ENCODE assay signal across 1 cellular context in genomic region chr16:27364493-27365141, GRCh38.
TF ChIP-seq lines count a peak whose summit lies in the region.

No MANE protein-coding gene starts in this region.

TF ChIP-seq in HepG2, 621 proteins besides CTCF, POLR2A, EP300 and RAD21 (continued from another document and continues in another):
- TF ChIP-seq, protein P1, sequence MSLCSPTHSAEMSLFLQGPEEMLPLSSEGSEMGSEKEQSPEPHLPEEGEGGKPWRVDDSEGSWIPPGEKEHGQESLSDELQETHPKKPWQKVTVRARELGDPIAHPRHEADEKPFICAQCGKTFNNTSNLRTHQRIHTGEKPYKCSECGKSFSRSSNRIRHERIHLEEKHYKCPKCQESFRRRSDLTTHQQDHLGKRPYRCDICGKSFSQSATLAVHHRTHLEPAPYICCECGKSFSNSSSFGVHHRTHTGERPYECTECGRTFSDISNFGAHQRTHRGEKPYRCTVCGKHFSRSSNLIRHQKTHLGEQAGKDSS (CRISPR knock-in tag; IDR thresholded peaks at IDR 0.05; ENCODE audit: borderline replicate concordance, low read depth) = peak; percentile 77; the same call in 1 of the 2 replicates
- TF ChIP-seq ZNF605 (CRISPR knock-in tag; IDR thresholded peaks at IDR 0.05) (no peak), TAF1 (CRISPR knock-in tag; IDR thresholded peaks at IDR 0.05) (no peak; the same call in 1 of the 2 replicates), TSC22D2 (CRISPR knock-in tag; IDR thresholded peaks at IDR 0.05; ENCODE audit: borderline replicate concordance) (no peak), THAP9 (CRISPR knock-in tag; IDR thresholded peaks at IDR 0.05; ENCODE audit: borderline replicate concordance) (no peak), ZNF543 (CRISPR knock-in tag; IDR thresholded peaks at IDR 0.05) (no peak), SKIL (CRISPR knock-in tag; IDR thresholded peaks at IDR 0.05; ENCODE audit: borderline replicate concordance) (peak; percentile 88), ZNF567 (CRISPR knock-in tag; IDR thresholded peaks at IDR 0.05; ENCODE audit: borderline replicate concordance) (no peak), ZBTB7A (CRISPR knock-in tag; IDR thresholded peaks at IDR 0.05) (no peak), ZNF530 (CRISPR knock-in tag; IDR thresholded peaks at IDR 0.05; ENCODE audit: low read depth) (no peak), ZSCAN9 (CRISPR knock-in tag; IDR thresholded peaks at IDR 0.05; ENCODE audit: borderline replicate concordance) (peak; percentile 50; the same call in 1 of the 2 replicates), MAFG (CRISPR knock-in tag; IDR thresholded peaks at IDR 0.05) (no peak), GABPB1 (CRISPR knock-in tag; IDR thresholded peaks at IDR 0.05) (no peak; the same call in 1 of the 2 replicates), ZNF672 (CRISPR knock-in tag; IDR thresholded peaks at IDR 0.05) (no peak), ZIK1 (CRISPR knock-in tag; IDR thresholded peaks at IDR 0.05; ENCODE audit: borderline replicate concordance, low read depth) (no peak), MAF1 (CRISPR knock-in tag; IDR thresholded peaks at IDR 0.05; ENCODE audit: borderline replicate concordance) (0 out of 2 replicates have a peak, but pooled peaks have one; percentile 37), MED13 (CRISPR knock-in tag; IDR thresholded peaks at IDR 0.05) (peak; percentile 64; the same call in 1 of the 2 replicates), ZFY (CRISPR knock-in tag; IDR thresholded peaks at IDR 0.05) (no peak; the same call in 1 of the 2 replicates), SYNCRIP (IDR thresholded peaks at IDR 0.05; ENCODE audit: insufficient read depth, low read depth, low read length) (no peak), AHR (CRISPR knock-in tag; IDR thresholded peaks at IDR 0.05) (0 out of 2 replicates have a peak, but pooled peaks have one; percentile 39), DPF2 (CRISPR knock-in tag; IDR thresholded peaks at IDR 0.05; ENCODE audit: borderline replicate concordance, low read depth) (peak; percentile 83), ZNF709 (CRISPR knock-in tag; IDR thresholded peaks at IDR 0.05) (no peak), KDM6A (CRISPR knock-in tag; IDR thresholded peaks at IDR 0.05; ENCODE audit: low read depth) (peak; percentile 46; the same call in 1 of the 2 replicates), NCOA2 (CRISPR knock-in tag; IDR thresholded peaks at IDR 0.05) (peak; percentile 89), SAFB2 (CRISPR knock-in tag; IDR thresholded peaks at IDR 0.05; ENCODE audit: borderline replicate concordance, low read depth) (no peak), MXI1 (IDR thresholded peaks at IDR 0.05; ENCODE audit: borderline replicate concordance, low read depth, low read length) (peak; percentile 57; the same call in 1 of the 3 replicates), ETS1 (CRISPR knock-in tag; IDR thresholded peaks at IDR 0.05) (no peak), ZNF7 (CRISPR knock-in tag; IDR thresholded peaks at IDR 0.05) (no peak), EEA1 (CRISPR knock-in tag; IDR thresholded peaks at IDR 0.05; ENCODE audit: borderline replicate concordance) (no peak), ZC3H13 (CRISPR knock-in tag; IDR thresholded peaks at IDR 0.05) (peak; percentile 75; the same call in 1 of the 2 replicates), RBFOX2 (IDR thresholded peaks at IDR 0.05; ENCODE audit: low read depth, low read length) (no peak), NFIB (CRISPR knock-in tag; IDR thresholded peaks at IDR 0.05; ENCODE audit: borderline replicate concordance) (no peak), MLLT10 (CRISPR knock-in tag; IDR thresholded peaks at IDR 0.05) (no peak), HOXD1 (CRISPR knock-in tag; IDR thresholded peaks at IDR 0.05) (no peak; the same call in 1 of the 2 replicates), EZH2 (conservative IDR thresholded peaks at IDR 0.05; ENCODE audit: low read depth, low read length) (no peak), ETV5 (CRISPR knock-in tag; IDR thresholded peaks at IDR 0.05; ENCODE audit: borderline replicate concordance) (peak; percentile 54; the same call in 1 of the 2 replicates), SNRNP70 (IDR thresholded peaks at IDR 0.05; ENCODE audit: low read depth, low read length) (no peak), PPARG (CRISPR knock-in tag; conservative IDR thresholded peaks at IDR 0.05) (no peak), NFE2L1 (CRISPR knock-in tag; IDR thresholded peaks at IDR 0.05; ENCODE audit: borderline replicate concordance) (no peak), MATR3 (CRISPR knock-in tag; IDR thresholded peaks at IDR 0.05) (no peak), HMGXB3 (CRISPR knock-in tag; IDR thresholded peaks at IDR 0.05; ENCODE audit: borderline replicate concordance) (no peak), PREB (CRISPR knock-in tag; IDR thresholded peaks at IDR 0.05) (no peak), ZNF816 (CRISPR knock-in tag; IDR thresholded peaks at IDR 0.05; ENCODE audit: borderline replicate concordance) (no peak)
- TF ChIP-seq, protein P2, sequence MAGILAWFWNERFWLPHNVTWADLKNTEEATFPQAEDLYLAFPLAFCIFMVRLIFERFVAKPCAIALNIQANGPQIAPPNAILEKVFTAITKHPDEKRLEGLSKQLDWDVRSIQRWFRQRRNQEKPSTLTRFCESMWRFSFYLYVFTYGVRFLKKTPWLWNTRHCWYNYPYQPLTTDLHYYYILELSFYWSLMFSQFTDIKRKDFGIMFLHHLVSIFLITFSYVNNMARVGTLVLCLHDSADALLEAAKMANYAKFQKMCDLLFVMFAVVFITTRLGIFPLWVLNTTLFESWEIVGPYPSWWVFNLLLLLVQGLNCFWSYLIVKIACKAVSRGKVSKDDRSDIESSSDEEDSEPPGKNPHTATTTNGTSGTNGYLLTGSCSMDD (CRISPR knock-in tag; IDR thresholded peaks at IDR 0.05) = no peak
- TF ChIP-seq, protein P3, sequence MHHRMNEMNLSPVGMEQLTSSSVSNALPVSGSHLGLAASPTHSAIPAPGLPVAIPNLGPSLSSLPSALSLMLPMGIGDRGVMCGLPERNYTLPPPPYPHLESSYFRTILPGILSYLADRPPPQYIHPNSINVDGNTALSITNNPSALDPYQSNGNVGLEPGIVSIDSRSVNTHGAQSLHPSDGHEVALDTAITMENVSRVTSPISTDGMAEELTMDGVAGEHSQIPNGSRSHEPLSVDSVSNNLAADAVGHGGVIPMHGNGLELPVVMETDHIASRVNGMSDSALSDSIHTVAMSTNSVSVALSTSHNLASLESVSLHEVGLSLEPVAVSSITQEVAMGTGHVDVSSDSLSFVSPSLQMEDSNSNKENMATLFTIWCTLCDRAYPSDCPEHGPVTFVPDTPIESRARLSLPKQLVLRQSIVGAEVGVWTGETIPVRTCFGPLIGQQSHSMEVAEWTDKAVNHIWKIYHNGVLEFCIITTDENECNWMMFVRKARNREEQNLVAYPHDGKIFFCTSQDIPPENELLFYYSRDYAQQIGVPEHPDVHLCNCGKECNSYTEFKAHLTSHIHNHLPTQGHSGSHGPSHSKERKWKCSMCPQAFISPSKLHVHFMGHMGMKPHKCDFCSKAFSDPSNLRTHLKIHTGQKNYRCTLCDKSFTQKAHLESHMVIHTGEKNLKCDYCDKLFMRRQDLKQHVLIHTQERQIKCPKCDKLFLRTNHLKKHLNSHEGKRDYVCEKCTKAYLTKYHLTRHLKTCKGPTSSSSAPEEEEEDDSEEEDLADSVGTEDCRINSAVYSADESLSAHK (CRISPR knock-in tag; IDR thresholded peaks at IDR 0.05; ENCODE audit: borderline replicate concordance) = no peak
- TF ChIP-seq, protein P4, sequence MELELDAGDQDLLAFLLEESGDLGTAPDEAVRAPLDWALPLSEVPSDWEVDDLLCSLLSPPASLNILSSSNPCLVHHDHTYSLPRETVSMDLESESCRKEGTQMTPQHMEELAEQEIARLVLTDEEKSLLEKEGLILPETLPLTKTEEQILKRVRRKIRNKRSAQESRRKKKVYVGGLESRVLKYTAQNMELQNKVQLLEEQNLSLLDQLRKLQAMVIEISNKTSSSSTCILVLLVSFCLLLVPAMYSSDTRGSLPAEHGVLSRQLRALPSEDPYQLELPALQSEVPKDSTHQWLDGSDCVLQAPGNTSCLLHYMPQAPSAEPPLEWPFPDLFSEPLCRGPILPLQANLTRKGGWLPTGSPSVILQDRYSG (CRISPR knock-in tag; IDR thresholded peaks at IDR 0.05) = no peak; the same call in 1 of the 2 replicates
- TF ChIP-seq, protein P5, sequence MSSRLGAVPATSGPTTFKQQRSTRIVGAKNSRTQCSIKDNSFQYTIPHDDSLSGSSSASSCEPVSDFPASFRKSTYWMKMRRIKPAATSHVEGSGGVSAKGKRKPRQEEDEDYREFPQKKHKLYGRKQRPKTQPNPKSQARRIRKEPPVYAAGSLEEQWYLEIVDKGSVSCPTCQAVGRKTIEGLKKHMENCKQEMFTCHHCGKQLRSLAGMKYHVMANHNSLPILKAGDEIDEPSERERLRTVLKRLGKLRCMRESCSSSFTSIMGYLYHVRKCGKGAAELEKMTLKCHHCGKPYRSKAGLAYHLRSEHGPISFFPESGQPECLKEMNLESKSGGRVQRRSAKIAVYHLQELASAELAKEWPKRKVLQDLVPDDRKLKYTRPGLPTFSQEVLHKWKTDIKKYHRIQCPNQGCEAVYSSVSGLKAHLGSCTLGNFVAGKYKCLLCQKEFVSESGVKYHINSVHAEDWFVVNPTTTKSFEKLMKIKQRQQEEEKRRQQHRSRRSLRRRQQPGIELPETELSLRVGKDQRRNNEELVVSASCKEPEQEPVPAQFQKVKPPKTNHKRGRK (CRISPR knock-in tag; IDR thresholded peaks at IDR 0.05) = no peak
